ENCODE assay signal across 34 cellular contexts in the genomic region with DNA sequence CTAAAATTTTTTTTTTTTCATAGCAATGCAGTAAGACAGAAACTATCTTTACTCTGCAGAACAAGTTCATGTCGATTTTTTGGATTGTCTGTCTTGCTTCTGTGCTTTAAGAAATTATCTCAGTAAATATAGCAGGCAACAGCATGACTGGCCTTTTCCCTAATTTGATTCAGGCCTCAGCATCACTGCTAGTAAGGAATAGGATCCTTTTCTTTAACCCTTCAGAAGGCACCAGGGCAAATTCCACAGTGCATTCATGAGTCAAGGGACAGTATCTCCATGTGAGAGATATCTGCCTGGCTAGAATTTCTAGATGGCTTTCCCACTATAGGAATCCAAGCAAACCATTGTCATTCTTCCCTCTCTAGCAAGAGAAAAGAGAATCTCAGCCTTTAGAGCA.
"Had no signal": no experiment of that assay in that cellular context is flagged by ENCODE, and none has a peak within 500 bp of the region (broad histone marks: within the 10 kb centered on the region; RNA-seq: fewer than 3 reads in every experiment).

No MANE protein-coding gene starts in this region.

- H3K27ac ChIP-seq: ascending aorta, breast epithelium, cardiac muscle cell, coronary artery, dorsolateral prefrontal cortex, foreskin keratinocyte, gastrocnemius medialis, heart left ventricle had no signal

- H3K36me3 Mint-ChIP-seq: brain had no signal

- H3K27ac Mint-ChIP-seq: activated CD4-positive, alpha-beta memory T cell treated with anti-CD3 and anti-CD28 coated beads for 36 hours; activated CD4-positive, alpha-beta T cell treated with anti-CD3 and anti-CD28 coated beads for 36 hours; activated CD4-positive, alpha-beta T cell treated with anti-CD3 and anti-CD28 coated beads, Interleukin-2, amount 10 ng/mL, durations not matched to agents 24 days and 14 days; activated CD8-positive, alpha-beta memory T cell treated with anti-CD3 and anti-CD28 coated beads, Interleukin-2, amount 10 ng/mL, durations not matched to agents 7 days and 5 days; activated CD8-positive, alpha-beta T cell treated with anti-CD3 and anti-CD28 coated beads, Interleukin-2, amount 10 ng/mL, durations not matched to agents 7 days and 5 days; activated naive CD4-positive, alpha-beta T cell treated with anti-CD3 and anti-CD28 coated beads for 36 hours; activated naive CD4-positive, alpha-beta T cell treated with anti-CD3 and anti-CD28 coated beads, Interleukin-2, amount 50 U/mL, for 24 hours; activated naive CD8-positive, alpha-beta T cell treated with anti-CD3 and anti-CD28 coated beads for 36 hours; activated naive CD8-positive, alpha-beta T cell treated with anti-CD3 and anti-CD28 coated beads, Interleukin-2, amount 50 U/mL, for 24 hours; activated T-helper 1 cell treated with anti-CD3 and anti-CD28 coated beads, Interleukin-12 subunit alpha, Interleukin-12 subunit beta, Interleukin-2, Interleukin-4 antibody, amounts not matched to agents 30 ng/mL and 10 ng/mL and 1 ng/mL, durations not matched to agents 14 hours and 24 hours and 36 hours; activated T-helper 2 cell treated with anti-CD3 and anti-CD28 coated beads, Interferon-gamma antibody, Interleukin-2, Interleukin-4, amounts not matched to agents 10 μg/mL and 5 μg/mL and 100 μg/mL, durations not matched to agents 14 hours and 24 hours and 36 hours; dendritic cell treated with granulocyte-macrophage colony-stimulating factor and Interleukin-4, amounts not matched to agents 40 ng/mL and 50 ng/mL, for 4 days; endodermal cell had no signal

- H3K4me3 Mint-ChIP-seq: activated CD4-positive, alpha-beta memory T cell treated with anti-CD3 and anti-CD28 coated beads for 36 hours; activated CD4-positive, alpha-beta T cell treated with anti-CD3 and anti-CD28 coated beads for 36 hours; activated CD4-positive, alpha-beta T cell treated with anti-CD3 and anti-CD28 coated beads, Interleukin-2, amount 10 ng/mL, durations not matched to agents 24 days and 14 days; activated CD8-positive, alpha-beta memory T cell treated with anti-CD3 and anti-CD28 coated beads, Interleukin-2, amount 10 ng/mL, durations not matched to agents 7 days and 5 days; activated CD8-positive, alpha-beta T cell treated with anti-CD3 and anti-CD28 coated beads, Interleukin-2, amount 10 ng/mL, durations not matched to agents 7 days and 5 days; activated naive CD4-positive, alpha-beta T cell treated with anti-CD3 and anti-CD28 coated beads for 36 hours; activated naive CD4-positive, alpha-beta T cell treated with anti-CD3 and anti-CD28 coated beads, Interleukin-2, amount 50 U/mL, for 24 hours; activated naive CD8-positive, alpha-beta T cell treated with anti-CD3 and anti-CD28 coated beads for 36 hours; activated naive CD8-positive, alpha-beta T cell treated with anti-CD3 and anti-CD28 coated beads, Interleukin-2, amount 50 U/mL, for 24 hours; activated T-helper 1 cell treated with anti-CD3 and anti-CD28 coated beads, Interleukin-12 subunit alpha, Interleukin-12 subunit beta, Interleukin-2, Interleukin-4 antibody, amounts not matched to agents 30 ng/mL and 10 ng/mL and 1 ng/mL, durations not matched to agents 14 hours and 24 hours and 36 hours; brain; dendritic cell treated with granulocyte-macrophage colony-stimulating factor and Interleukin-4, amounts not matched to agents 40 ng/mL and 50 ng/mL, for 4 days; endodermal cell had no signal

- H3K9me3 ChIP-seq: ascending aorta, breast epithelium, gastrocnemius medialis had no signal

- DNase-seq: activated CD4-positive, alpha-beta memory T cell treated with anti-CD3 and anti-CD28 coated beads for 36 hours; activated CD4-positive, alpha-beta T cell treated with anti-CD3 and anti-CD28 coated beads for 36 hours; activated CD4-positive, alpha-beta T cell treated with anti-CD3 and anti-CD28 coated beads, Interleukin-2, amount 10 ng/mL, durations not matched to agents 24 days and 14 days; activated CD4-positive, CD25-positive, alpha-beta regulatory T cell; activated CD4-positive, CD25-positive, alpha-beta regulatory T cell treated with anti-CD3 and anti-CD28 coated beads, Interleukin-2, amount 50 U/mL, for 72 hours; activated CD8-positive, alpha-beta memory T cell treated with anti-CD3 and anti-CD28 coated beads, Interleukin-2, amount 10 ng/mL, durations not matched to agents 7 days and 5 days; activated CD8-positive, alpha-beta memory T cell treated with anti-CD3 and anti-CD28 coated beads, Interleukin-2, amount 50 U/mL, for 4 hours; activated CD8-positive, alpha-beta T cell treated with anti-CD3 and anti-CD28 coated beads, Interleukin-2, amount 10 ng/mL, durations not matched to agents 7 days and 5 days; activated effector memory CD4-positive, alpha-beta T cell treated with anti-CD3 and anti-CD28 coated beads, Interleukin-2, amount 50 U/mL, for 16 hours; activated naive CD4-positive, alpha-beta T cell treated with anti-CD3 and anti-CD28 coated beads for 36 hours; activated naive CD8-positive, alpha-beta T cell treated with anti-CD3 and anti-CD28 coated beads for 36 hours; activated naive CD8-positive, alpha-beta T cell treated with anti-CD3 and anti-CD28 coated beads, Interleukin-2, amount 50 U/mL, for 24 hours; activated T-cell treated with anti-CD3 and anti-CD28 coated beads, Interleukin-2, amount 50 U/mL, for 1 hour; activated T-cell treated with anti-CD3 and anti-CD28 coated beads, Interleukin-2, amount 50 U/mL, for 48 hours; central memory CD4-positive, alpha-beta T cell; cerebellar nuclear complex; dorsolateral prefrontal cortex; effector memory CD4-positive, alpha-beta T cell; endodermal cell; foreskin keratinocyte; gastrocnemius medialis; glutamatergic neuron; heart left ventricle; T-helper 2 cell had no signal

- H3K4me1 ChIP-seq: ascending aorta, breast epithelium, gastrocnemius medialis had no signal

- ATAC-seq: activated CD4-positive, alpha-beta T cell treated with anti-CD3 and anti-CD28 coated beads for 36 hours; activated CD8-positive, alpha-beta memory T cell treated with anti-CD3 and anti-CD28 coated beads, Interleukin-2, amount 10 ng/mL, durations not matched to agents 7 days and 5 days; activated CD8-positive, alpha-beta T cell treated with anti-CD3 and anti-CD28 coated beads, Interleukin-2, amount 10 ng/mL, durations not matched to agents 7 days and 5 days; activated naive CD8-positive, alpha-beta T cell treated with anti-CD3 and anti-CD28 coated beads, Interleukin-2, amount 50 U/mL, for 24 hours; esophagus mucosa; foreskin keratinocyte; gastrocnemius medialis; heart left ventricle had no signal

- H3K36me3 ChIP-seq: ascending aorta, breast epithelium, cardiac muscle cell, gastrocnemius medialis, heart left ventricle had no signal

- H3K9me3 Mint-ChIP-seq: activated naive CD4-positive, alpha-beta T cell treated with anti-CD3 and anti-CD28 coated beads, Interleukin-2, amount 50 U/mL, for 24 hours; dendritic cell treated with granulocyte-macrophage colony-stimulating factor and Interleukin-4, amounts not matched to agents 40 ng/mL and 50 ng/mL, for 4 days had no signal

- H3K27me3 Mint-ChIP-seq: activated CD4-positive, alpha-beta memory T cell treated with anti-CD3 and anti-CD28 coated beads for 36 hours; activated CD4-positive, alpha-beta T cell treated with anti-CD3 and anti-CD28 coated beads for 36 hours; activated CD4-positive, alpha-beta T cell treated with anti-CD3 and anti-CD28 coated beads, Interleukin-2, amount 10 ng/mL, durations not matched to agents 24 days and 14 days; brain; dendritic cell treated with granulocyte-macrophage colony-stimulating factor and Interleukin-4, amounts not matched to agents 40 ng/mL and 50 ng/mL, for 4 days had no signal

- H3K4me3 ChIP-seq: ascending aorta, breast epithelium, cardiac muscle cell, coronary artery, dorsolateral prefrontal cortex, gastrocnemius medialis, heart left ventricle had no signal

- H3K4me1 Mint-ChIP-seq: activated CD4-positive, alpha-beta T cell treated with anti-CD3 and anti-CD28 coated beads for 36 hours; activated naive CD4-positive, alpha-beta T cell treated with anti-CD3 and anti-CD28 coated beads, Interleukin-2, amount 50 U/mL, for 24 hours; activated naive CD8-positive, alpha-beta T cell treated with anti-CD3 and anti-CD28 coated beads for 36 hours; activated naive CD8-positive, alpha-beta T cell treated with anti-CD3 and anti-CD28 coated beads, Interleukin-2, amount 50 U/mL, for 24 hours had no signal

- H3K27me3 ChIP-seq: ascending aorta, breast epithelium, cardiac muscle cell, dorsolateral prefrontal cortex, foreskin keratinocyte, gastrocnemius medialis, heart left ventricle had no signal
